Comparison of ENCODE assay signal across 13 cellular contexts in genomic region chr10:24418532-24418931, GRCh38.
DNase-seq lines count a peak whose midpoint lies in the region; TF ChIP-seq lines count a peak whose summit lies in the region.
"Had no signal": no experiment of that assay in that cellular context is flagged by ENCODE, and none has a peak within 500 bp of the region (broad histone marks: within the 10 kb centered on the region; RNA-seq: fewer than 3 reads in every experiment).

No MANE protein-coding gene starts in this region.

- H3K9me2 ChIP-seq in DOHH2 (replicated peaks; ENCODE audit: control insufficient read depth, low read length) = no peaks in the 10 kb centered on the region

- H3K79me2 ChIP-seq in DOHH2 (ENCODE audit: control insufficient read depth, low read length) = no peaks in the 10 kb centered on the region

- peak; percentile 3 for DNase-seq in OCI-M1 (lab: John Stamatoyannopoulos, UW)
- DNase-seq in fibroblast of villous mesenchyme (ENCODE audit: low read depth) = peak; percentile 20
- DNase-seq in cerebellar cortex (ENCODE audit: low spot score) = no peak
- no peak for DNase-seq in NCI-H1092 treated with DMSO at 0.1 percent for 48 hours (lab: John Stamatoyannopoulos, UW)
- no peak for DNase-seq in DMS153 treated with DMSO at 0.1 percent for 48 hours (lab: John Stamatoyannopoulos, UW; ENCODE audit: unreplicated experiment)
- DNase-seq in cardiac septum (ENCODE audit: low spot score) = no peak
- DNase-seq: NCI-H1436 treated with DMSO at 0.1 percent for 48 hours had no signal

- H3K9me3 ChIP-seq in DOHH2 (ENCODE audit: control insufficient read depth, insufficient read depth, low read length) = peaks cover 2% of the 10 kb centered on the region; the same call in 1 of the 2 replicates
- H3K9me3 ChIP-seq: right atrium auricular region, SJSA1 had no signal

- no peak overlapping the region for H3K27ac ChIP-seq in 22Rv1
- no peak overlapping the region for H3K27ac ChIP-seq in DOHH2 (ENCODE audit: low read depth, low read length)
- H3K27ac ChIP-seq: BLaER1 treated with 17β-estradiol and CSF1 and Interleukin-3, amounts not matched to agents 10 nM and 100 nM; coronary artery; right atrium auricular region; SJSA1 had no signal

- no peaks in the 10 kb centered on the region for H4K20me1 ChIP-seq in DOHH2 (ENCODE audit: control insufficient read depth, insufficient read depth, low read depth, low read length)
- H4K20me1 ChIP-seq: BLaER1 treated with 17β-estradiol and CSF1 and Interleukin-3, amounts not matched to agents 10 nM and 100 nM had no signal

- no peaks in the 10 kb centered on the region for H3K36me3 ChIP-seq in DOHH2 (ENCODE audit: control insufficient read depth, low read length)
- H3K36me3 ChIP-seq: BLaER1 treated with 17β-estradiol and CSF1 and Interleukin-3, amounts not matched to agents 10 nM and 100 nM; right atrium auricular region; SJSA1 had no signal

- intact Hi-C loops in cardiac septum (cut with DNase I) = no loop called here

- no peaks in the 10 kb centered on the region for H3K27me3 ChIP-seq in DOHH2 (ENCODE audit: control insufficient read depth, low read length)
- H3K27me3 ChIP-seq: BLaER1 treated with 17β-estradiol and CSF1 and Interleukin-3, amounts not matched to agents 10 nM and 100 nM; right atrium auricular region; SJSA1 had no signal

- H3K4me2 ChIP-seq in DOHH2 (ENCODE audit: low read length) = no peak overlapping the region
- H3K4me2 ChIP-seq: BLaER1 treated with 17β-estradiol and CSF1 and Interleukin-3, amounts not matched to agents 10 nM and 100 nM had no signal

- H3K4me3 ChIP-seq in DOHH2 (ENCODE audit: low read length) (no peak overlapping the region), fibroblast of villous mesenchyme (ENCODE audit: low read depth, low read length) (no peak overlapping the region)
- H3K4me3 ChIP-seq: BLaER1 treated with 17β-estradiol and CSF1 and Interleukin-3, amounts not matched to agents 10 nM and 100 nM; coronary artery; right atrium auricular region; SJSA1 had no signal

- TF ChIP-seq CTCF in 22Rv1 (IDR thresholded peaks at IDR 0.05) = peak; percentile 32
- TF ChIP-seq CTCF in DOHH2 (IDR thresholded peaks at IDR 0.05; ENCODE audit: low read depth, low read length, poor library complexity, severe bottlenecking) = peak; percentile 35
- peak; percentile 17 for TF ChIP-seq CTCF in fibroblast of villous mesenchyme (IDR thresholded peaks at IDR 0.05; ENCODE audit: insufficient read depth, low read depth, low read length)

- no peaks in the 10 kb centered on the region for H3K4me1 ChIP-seq in DOHH2 (ENCODE audit: control insufficient read depth, low read length)
- H3K4me1 ChIP-seq: SJSA1 had no signal

- H3F3A ChIP-seq in DOHH2 (ENCODE audit: control insufficient read depth, insufficient read depth) = no peaks in the 10 kb centered on the region

Comparison
In these comparisons a context has a peak if more than half of its experiments do, and no peak if none do; other contexts are left out.
1. DNase-seq: peak in OCI-M1 (single experiment) and fibroblast of villous mesenchyme (single experiment); none in cerebellar cortex (single experiment), NCI-H1092 treated with DMSO at 0.1 percent for 48 hours (single experiment), DMS153 treated with DMSO at 0.1 percent for 48 hours (single experiment) and cardiac septum (single experiment).
2. Peak in every context shown above with its lines, with median percentiles within 50 percentile points of each other: CTCF ChIP-seq.